Comparison of ENCODE assay signal across 1 cellular context in genomic region chr12:116247377-116247776, GRCh38.
TF ChIP-seq lines count a peak whose summit lies in the region.

No MANE protein-coding gene starts in this region.

TF ChIP-seq in IMR-90, 13 proteins besides CTCF, POLR2A, EP300 and RAD21 (continued from another document):
- TF ChIP-seq SMC3 (IDR thresholded peaks at IDR 0.05; ENCODE audit: low read depth, low read length) (no peak), CHD1 (IDR thresholded peaks at IDR 0.05; ENCODE audit: low read depth, low read length) (no peak), ELK1 (IDR thresholded peaks at IDR 0.05; ENCODE audit: borderline replicate concordance, low read depth, low read length) (no peak), MAFK (IDR thresholded peaks at IDR 0.05; ENCODE audit: low read depth, low read length) (no peak), MAZ (IDR thresholded peaks at IDR 0.05; ENCODE audit: borderline replicate concordance, low read depth, low read length) (no peak), FOS (IDR thresholded peaks at IDR 0.05; ENCODE audit: low read depth, low read length) (no peak), RFX5 (IDR thresholded peaks at IDR 0.05; ENCODE audit: low read depth, low read length) (no peak)
TF ChIP-seq in IMR-90: peak in this region for 0.
